ENCODE assay signal across 23 cellular contexts in genomic region chr9:103430469-103430868, GRCh38.
"Had no signal": no experiment of that assay in that cellular context is flagged by ENCODE, and none has a peak within 500 bp of the region (broad histone marks: within the 10 kb centered on the region; RNA-seq: fewer than 3 reads in every experiment).

No MANE protein-coding gene starts in this region.

- H3K4me2 ChIP-seq: neural progenitor cell had no signal

- ATAC-seq: natural killer cell; sciatic nerve; stimulated activated effector memory CD8-positive, alpha-beta T cell treated with anti-CD3 and anti-CD28 coated beads, Interleukin-12 subunit alpha, Interleukin-12 subunit beta, amount 100 ng/mL, for 72 hours had no signal

- H3K79me2 ChIP-seq: parathyroid adenoma had no signal

- H3K36me3 ChIP-seq: left ventricle myocardium inferior, neural progenitor cell, neutrophil, right atrium auricular region, spleen, suprapubic skin, thoracic aorta, tibial nerve, uterus had no signal

- H3K9me3 ChIP-seq: neutrophil, suprapubic skin, thoracic aorta, tibial nerve, uterus had no signal

- DNase-seq: hypothalamus; immature natural killer cell; left ventricle myocardium inferior; mesendoderm; naive B cell; natural killer cell; nephron progenitor cell; occipital lobe; spleen; stimulated activated CD4-positive, alpha-beta T cell treated with anti-CD3 and anti-CD28 coated beads, Interleukin-4, amount 100 ng/mL, for 24 hours; stimulated activated naive CD4-positive, alpha-beta T cell; uterus had no signal

- H3K27me3 ChIP-seq: neural progenitor cell, neutrophil, right atrium auricular region, spleen, suprapubic skin, tibial nerve, uterus had no signal

- H2AFZ ChIP-seq: neural progenitor cell, parathyroid adenoma had no signal

- H3K9ac ChIP-seq: neural progenitor cell, parathyroid adenoma had no signal

- H3K27ac ChIP-seq: left ventricle myocardium inferior, neural progenitor cell, neutrophil, parathyroid adenoma, right atrium auricular region, skin epidermis, spleen, suprapubic skin, thoracic aorta, tibial nerve, uterus had no signal

- H3K4me3 ChIP-seq: left ventricle myocardium inferior, lung, neural progenitor cell, right atrium auricular region, skin epidermis, spleen, suprapubic skin, thoracic aorta, tibial nerve, uterus had no signal

- H3K4me1 ChIP-seq: left ventricle myocardium inferior, neural progenitor cell, parathyroid adenoma, right atrium auricular region, spleen, suprapubic skin, tibial nerve, uterus had no signal
